In genomic region chr4:16582526-16582925, GRCh38 we compare ENCODE assay signal across 14 cellular contexts.
A peak's percentile ranks its signal among the peaks of the same experiment; 100 is the strongest.
DNase-seq lines count a peak whose midpoint lies in the region; FAIRE-seq and TF ChIP-seq lines count a peak whose summit lies in the region.
"Had no signal": no experiment of that assay in that cellular context is flagged by ENCODE, and none has a peak within 500 bp of the region (broad histone marks: within the 10 kb centered on the region; RNA-seq: fewer than 3 reads in every experiment).

No MANE protein-coding gene starts in this region.

- DNase-seq in H4 (ENCODE audit: low spot score) (peak; percentile 43), SJCRH30 (peak; percentile 8 to 14), iPS DF 6.9 (ENCODE audit: low read depth, low spot score) (peak; percentile 25), H54 (ENCODE audit: insufficient read length, low spot score) (no peak), NCI-H2107 treated with DMSO at 0.1 percent for 48 hours (lab: John Stamatoyannopoulos, UW; ENCODE audit: unreplicated experiment) (no peak)
- no peak for DNase-seq in activated CD4-positive, alpha-beta memory T cell treated with anti-CD3 and anti-CD28 coated beads for 36 hours
- DNase-seq in CD8-positive, alpha-beta memory T cell: no peak
- DNase-seq: left ventricle myocardium superior, MM.1S, NCI-H510A treated with DMSO at 0.1 percent for 48 hours, stomach had no signal

- POLR2A ChIA-PET in activated CD4-positive, alpha-beta memory T cell treated with anti-CD3 and anti-CD28 coated beads for 36 hours (lab: Charles Lee): no interaction called here
- POLR2A ChIA-PET in CD8-positive, alpha-beta memory T cell (lab: Charles Lee): no interaction called here

- intact Hi-C loops in activated CD4-positive, alpha-beta memory T cell treated with anti-CD3 and anti-CD28 coated beads for 36 hours (cut with micrococcal nuclease): no loop called here

- H3K9me3 Mint-ChIP-seq in activated CD4-positive, alpha-beta memory T cell treated with anti-CD3 and anti-CD28 coated beads for 36 hours: no peaks in the 10 kb centered on the region
- peaks cover 0 to 4% (median 2%) of the 10 kb centered on the region in 5 donors for H3K9me3 Mint-ChIP-seq in CD8-positive, alpha-beta memory T cell
- H3K9me3 Mint-ChIP-seq: natural killer cell treated with Interleukin-12 subunit alpha and Interleukin-12 subunit beta and Interleukin-15 and Interleukin-18, amount 100 ng/mL, for 72 hours had no signal

- no peaks in the 10 kb centered on the region for H3K27me3 ChIP-seq in SJCRH30
- H3K27me3 ChIP-seq in iPS DF 6.9 (ENCODE audit: control insufficient read depth, insufficient read depth, low read length): no peaks in the 10 kb centered on the region
- H3K27me3 ChIP-seq in CD8-positive, alpha-beta memory T cell (ENCODE audit: insufficient read depth, low read length, poor library complexity, severe bottlenecking): no peaks in the 10 kb centered on the region
- H3K27me3 ChIP-seq: stomach had no signal

- H3K9me3 ChIP-seq in SJCRH30 (replicated peaks) (no peaks in the 10 kb centered on the region), iPS DF 6.9 (ENCODE audit: control insufficient read depth, insufficient read depth, low read length) (no peaks in the 10 kb centered on the region)
- H3K9me3 ChIP-seq in CD8-positive, alpha-beta memory T cell (ENCODE audit: low read length): no peaks in the 10 kb centered on the region
- H3K9me3 ChIP-seq: stomach had no signal

- H3K4me1 Mint-ChIP-seq in activated CD4-positive, alpha-beta memory T cell treated with anti-CD3 and anti-CD28 coated beads for 36 hours (ENCODE audit: low read depth): no peaks in the 10 kb centered on the region
- H3K4me1 Mint-ChIP-seq in CD8-positive, alpha-beta memory T cell: no peaks in the 10 kb centered on the region

- H3K4me3 Mint-ChIP-seq in activated CD4-positive, alpha-beta memory T cell treated with anti-CD3 and anti-CD28 coated beads for 36 hours: no peak overlapping the region
- H3K4me3 Mint-ChIP-seq in CD8-positive, alpha-beta memory T cell: no peak overlapping the region
- H3K4me3 Mint-ChIP-seq: natural killer cell treated with Interleukin-12 subunit alpha and Interleukin-12 subunit beta and Interleukin-15 and Interleukin-18, amount 100 ng/mL, for 72 hours had no signal

- no peaks in the 10 kb centered on the region for H3K27me3 Mint-ChIP-seq in activated CD4-positive, alpha-beta memory T cell treated with anti-CD3 and anti-CD28 coated beads for 36 hours
- H3K27me3 Mint-ChIP-seq in CD8-positive, alpha-beta memory T cell: no peaks in the 10 kb centered on the region
- H3K27me3 Mint-ChIP-seq: natural killer cell treated with Interleukin-12 subunit alpha and Interleukin-12 subunit beta and Interleukin-15 and Interleukin-18, amount 100 ng/mL, for 72 hours had no signal

- CTCF ChIA-PET in activated CD4-positive, alpha-beta memory T cell treated with anti-CD3 and anti-CD28 coated beads for 36 hours (lab: Charles Lee): no interaction called here
- CTCF ChIA-PET in CD8-positive, alpha-beta memory T cell (lab: Charles Lee): no interaction called here

- FAIRE-seq in H54 (lab: Jason Lieb, UNC): no peak

- H3K36me3 Mint-ChIP-seq in activated CD4-positive, alpha-beta memory T cell treated with anti-CD3 and anti-CD28 coated beads for 36 hours: no peaks in the 10 kb centered on the region
- no peaks in the 10 kb centered on the region for H3K36me3 Mint-ChIP-seq in CD8-positive, alpha-beta memory T cell
- H3K36me3 Mint-ChIP-seq: natural killer cell treated with Interleukin-12 subunit alpha and Interleukin-12 subunit beta and Interleukin-15 and Interleukin-18, amount 100 ng/mL, for 72 hours had no signal

- no peak overlapping the region for H3K4me3 ChIP-seq in SJCRH30
- no peak overlapping the region for H3K4me3 ChIP-seq in iPS DF 6.9 (ENCODE audit: low read length)
- no peak overlapping the region for H3K4me3 ChIP-seq in CD8-positive, alpha-beta memory T cell (ENCODE audit: low read length)
- H3K4me3 ChIP-seq: SK-N-MC, stomach had no signal

- TF ChIP-seq POLR2A in H54 (IDR thresholded peaks at IDR 0.05; ENCODE audit: low read depth, low read length): no peak

- H3K36me3 ChIP-seq in SJCRH30 (no peaks in the 10 kb centered on the region), iPS DF 6.9 (ENCODE audit: control insufficient read depth, insufficient read depth, low read length) (no peaks in the 10 kb centered on the region)
- H3K36me3 ChIP-seq in CD8-positive, alpha-beta memory T cell (ENCODE audit: insufficient read depth, low read length): no peaks in the 10 kb centered on the region

- WGBS in iPS DF 6.9 (ENCODE audit: insufficient coverage, insufficient read length): no CpG with 5 or more reads among the region's 10 CpGs

- peak; percentile 46 for TF ChIP-seq CTCF in C4-2B (conservative IDR thresholded peaks at IDR 0.05)

- H3K4me1 ChIP-seq in SJCRH30 (no peaks in the 10 kb centered on the region), iPS DF 6.9 (ENCODE audit: control insufficient read depth, insufficient read depth, low read length) (no peaks in the 10 kb centered on the region)
- H3K4me1 ChIP-seq in CD8-positive, alpha-beta memory T cell (ENCODE audit: insufficient read depth, low read length): no peaks in the 10 kb centered on the region
- H3K4me1 ChIP-seq: stomach had no signal

- H3K27ac Mint-ChIP-seq in activated CD4-positive, alpha-beta memory T cell treated with anti-CD3 and anti-CD28 coated beads for 36 hours: no peak overlapping the region
- H3K27ac Mint-ChIP-seq in CD8-positive, alpha-beta memory T cell: peak overlapping the region in 1 of 8 donors; percentile 13
- H3K27ac Mint-ChIP-seq: natural killer cell treated with Interleukin-12 subunit alpha and Interleukin-12 subunit beta and Interleukin-15 and Interleukin-18, amount 100 ng/mL, for 72 hours had no signal

- H3K27ac ChIP-seq in C4-2B (no peak overlapping the region), SJCRH30 (no peak overlapping the region), iPS DF 6.9 (ENCODE audit: low read length) (no peak overlapping the region)
- no peak overlapping the region for H3K27ac ChIP-seq in CD8-positive, alpha-beta memory T cell (ENCODE audit: low read depth, low read length)
- H3K27ac ChIP-seq: SK-N-MC, stomach had no signal

Comparison
In these comparisons a context has a peak if more than half of its experiments do, and no peak if none do; other contexts are left out.
1. DNase-seq: peak in H4 (single experiment), SJCRH30 (2 of 2) and iPS DF 6.9 (single experiment); none in H54 (single experiment), NCI-H2107 treated with DMSO at 0.1 percent for 48 hours (single experiment), activated CD4-positive, alpha-beta memory T cell treated with anti-CD3 and anti-CD28 coated beads for 36 hours (single experiment) and CD8-positive, alpha-beta memory T cell (0 of 5).